ENCODE assay signal across 18 cellular contexts in the genomic region with DNA sequence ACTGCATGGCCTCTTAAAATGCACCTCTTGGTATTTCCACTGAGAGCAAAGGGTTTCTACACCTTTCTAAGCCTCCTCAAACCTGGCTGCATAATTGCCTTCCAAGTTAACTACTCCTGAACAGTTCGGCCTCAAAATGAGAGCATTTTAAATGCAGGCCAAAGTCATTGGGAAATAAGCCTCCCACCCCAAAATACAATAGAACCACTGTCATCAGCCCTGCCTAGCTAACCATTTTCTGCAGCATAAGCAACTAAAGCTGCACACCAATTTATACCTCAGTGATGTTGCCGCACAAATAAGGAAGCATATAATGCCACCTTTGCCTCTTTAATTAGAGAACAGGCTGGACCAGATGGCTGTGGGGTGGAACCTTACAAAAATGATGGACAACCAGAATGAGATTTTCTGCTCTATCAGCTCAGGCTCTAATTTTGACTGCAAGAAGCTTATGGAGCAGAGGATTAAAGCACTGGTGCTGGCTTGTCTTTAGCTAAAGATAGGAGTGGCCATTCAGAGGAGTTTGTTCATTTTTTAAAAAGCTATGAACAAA. TPM values are rescaled to one million over a fixed set of nuclear protein-coding genes. Genes with fewer than 3 reads are reported as not detected.
A peak's percentile ranks its signal among the peaks of the same experiment; 100 is the strongest.
DNase-seq lines count a peak whose midpoint lies in the region; ATAC-seq and TF ChIP-seq lines count a peak whose summit lies in the region.
"Had no signal": no experiment of that assay in that cellular context is flagged by ENCODE, and none has a peak within 500 bp of the region (broad histone marks: within the 10 kb centered on the region; RNA-seq: fewer than 3 reads in every experiment).

No MANE protein-coding gene starts in this region.

- CTCF ChIA-PET in CD4-positive, alpha-beta T cell (lab: Charles Lee): interaction anchor here (1.5 kb wide), 1 partner anchor 39 kb away, joined by 4 read pairs; no protein-coding TSS in a partner anchor

- peaks cover 16% of the 10 kb centered on the region for H3K79me2 ChIP-seq in parathyroid adenoma

- no peak overlapping the region for H3K27ac ChIP-seq in CD4-positive, alpha-beta T cell (ENCODE audit: low read depth, low read length)
- H3K27ac ChIP-seq in cingulate gyrus (ENCODE audit: low read depth, low read length): peak overlapping the region; percentile 33
- H3K27ac ChIP-seq in parathyroid adenoma: no peak overlapping the region
- H3K27ac ChIP-seq: C4-2B, colonic mucosa, foreskin keratinocyte, ovary, upper lobe of right lung had no signal

- H3K4me3 ChIP-seq in parathyroid adenoma (ENCODE audit: low read depth, low read length): no peak overlapping the region
- H3K4me3 ChIP-seq: colonic mucosa, ovary, upper lobe of right lung had no signal

- H3K9ac ChIP-seq in parathyroid adenoma: no peak overlapping the region

- H3K27me3 ChIP-seq in CD4-positive, alpha-beta T cell (ENCODE audit: control insufficient read depth, insufficient read depth, low read length): no peaks in the 10 kb centered on the region
- H3K27me3 ChIP-seq in parathyroid adenoma (ENCODE audit: control insufficient read depth, insufficient read depth, low read length): no peaks in the 10 kb centered on the region
- H3K27me3 ChIP-seq: colonic mucosa, foreskin keratinocyte, ovary, upper lobe of right lung had no signal

- no peaks in the 10 kb centered on the region for H3K9me3 Mint-ChIP-seq in CD4-positive, alpha-beta T cell

- ATAC-seq in CD4-positive, alpha-beta T cell (ENCODE audit: poor library complexity): no peak
- ATAC-seq: foreskin keratinocyte, left colon, Panc1, upper lobe of right lung had no signal

- H3K4me3 Mint-ChIP-seq in CD4-positive, alpha-beta T cell: peak overlapping the region; percentile 82

- H3K27ac Mint-ChIP-seq in CD4-positive, alpha-beta T cell: peak overlapping the region; percentile 55

- no peak overlapping the region for H2AFZ ChIP-seq in parathyroid adenoma

- in situ Hi-C loops in GM13976 (cut with MboI; ENCODE audit: low sequenced_read_pairs, unreplicated experiment): no loop called here

- peak overlapping the region; percentile 46 for H3K4me2 ChIP-seq in parathyroid adenoma (ENCODE audit: low read length)

- no peak for TF ChIP-seq CTCF in CD4-positive, alpha-beta T cell (IDR thresholded peaks at IDR 0.05)
- TF ChIP-seq CTCF in parathyroid adenoma (IDR thresholded peaks at IDR 0.05) (no peak), GM13976 (IDR thresholded peaks at IDR 0.05; ENCODE audit: borderline replicate concordance, control extremely low read depth, extremely low read depth, insufficient read depth, missing control alignments) (no peak)

- H3K4me1 Mint-ChIP-seq in CD4-positive, alpha-beta T cell (ENCODE audit: low read depth): peaks cover 33% of the 10 kb centered on the region

- H3K36me3 Mint-ChIP-seq in CD4-positive, alpha-beta T cell (ENCODE audit: low read depth): peaks cover 37% of the 10 kb centered on the region

- H3K36me3 ChIP-seq in parathyroid adenoma (ENCODE audit: control insufficient read depth, insufficient read depth, low read length): no peaks in the 10 kb centered on the region
- H3K36me3 ChIP-seq: ovary had no signal

- H3K4me1 ChIP-seq in parathyroid adenoma: peaks cover 11% of the 10 kb centered on the region
- H3K4me1 ChIP-seq: foreskin keratinocyte had no signal

- DNase-seq in CD4-positive, alpha-beta T cell: no peak
- peak; percentile 85 for DNase-seq in NCI-H1694 treated with DMSO at 0.1 percent for 48 hours (lab: John Stamatoyannopoulos, UW)
- DNase-seq in GM13976 (ENCODE audit: low spot score): no peak
- DNase-seq in SHP77 (lab: John Stamatoyannopoulos, UW): no peak
- no peak for DNase-seq in glomerular visceral epithelial cell (ENCODE audit: extremely low spot score)
- no peak for DNase-seq in NK-92 (lab: John Stamatoyannopoulos, UW; ENCODE audit: unreplicated experiment)
- DNase-seq: activated effector memory CD4-positive, alpha-beta T cell treated with anti-CD3 and anti-CD28 coated beads, Interleukin-2, amount 50 U/mL, for 16 hours; colonic mucosa; foreskin keratinocyte; KBM-7; left colon; NCI-H2081 treated with DMSO at 0.1 percent for 48 hours; ovary; upper lobe of right lung had no signal

- H3K9me3 ChIP-seq in CD4-positive, alpha-beta T cell (ENCODE audit: control insufficient read depth, low read length): no peaks in the 10 kb centered on the region
- no peaks in the 10 kb centered on the region for H3K9me3 ChIP-seq in parathyroid adenoma (ENCODE audit: control insufficient read depth, low read length)
- H3K9me3 ChIP-seq: colonic mucosa, ovary, upper lobe of right lung had no signal

- POLR2A ChIA-PET in CD4-positive, alpha-beta T cell (lab: Charles Lee): interaction anchor here (0.9 to 10.6 kb wide), 3 partner anchors 9 to 26 kb away, joined by 3 to 234 read pairs (median 5); a partner anchor contains a TSS

- H3K27me3 Mint-ChIP-seq in CD4-positive, alpha-beta T cell: no peaks in the 10 kb centered on the region

- intact Hi-C loops in CD4-positive, alpha-beta T cell (cut with DNase I, micrococcal nuclease): loop anchor here in 1 of 2 experiments (10.0 kb wide), 1 partner anchor 158 kb away; a partner anchor contains a TSS

RNA-seq across cellular contexts. Expression of a gene that starts 4.3 kb away (rescaled TPM):
- 10 to 100 TPM; 21.0 to 26.7 TPM for total RNA-seq in CD4-positive, alpha-beta T cell

RNA-seq across cellular contexts. Expression of a gene that starts 26.2 kb away (rescaled TPM):
- total RNA-seq in CD4-positive, alpha-beta T cell: 10 to 100 TPM; 41.3 to 44.2 TPM

RNA-seq across cellular contexts. Expression of a gene that starts 26.6 kb away (rescaled TPM):
- total RNA-seq in CD4-positive, alpha-beta T cell: 10 to 100 TPM; 69.5 to 71.9 TPM
